ENCODE assay signal across 13 cellular contexts in the genomic region with DNA sequence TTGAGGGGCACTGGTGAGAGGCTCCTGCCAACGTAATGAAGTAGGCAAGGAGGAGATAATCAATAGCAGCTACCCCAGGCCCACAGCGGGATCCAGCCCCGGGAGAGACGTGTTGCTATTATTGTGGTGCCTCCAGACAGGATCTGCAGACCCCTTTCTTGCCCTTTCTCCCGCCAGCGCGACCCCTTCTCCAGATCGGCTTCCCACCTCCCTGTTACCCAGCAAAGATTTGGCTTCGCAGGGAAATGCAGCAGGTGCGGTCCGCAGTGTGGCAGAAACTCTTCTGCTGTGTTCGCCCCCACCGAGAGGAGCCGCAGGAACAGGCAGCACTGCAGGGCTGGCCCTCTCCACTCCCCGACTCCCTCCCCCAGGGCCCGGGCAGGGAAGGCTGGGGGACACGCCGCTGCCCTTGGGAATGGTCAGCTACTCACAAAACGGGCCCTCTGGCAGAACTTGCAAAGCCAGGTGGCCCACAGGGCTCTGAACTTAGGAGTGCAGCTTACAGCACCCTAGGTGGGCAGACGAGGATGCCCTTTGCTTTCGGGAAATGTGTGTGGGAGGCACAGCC. TPM values are rescaled to one million over a fixed set of nuclear protein-coding genes. Genes with fewer than 3 reads are reported as not detected.
DNase-seq lines count a peak whose midpoint lies in the region; ATAC-seq, FAIRE-seq and TF ChIP-seq lines count a peak whose summit lies in the region.
"Had no signal": no experiment of that assay in that cellular context is flagged by ENCODE, and none has a peak within 500 bp of the region (broad histone marks: within the 10 kb centered on the region; RNA-seq: fewer than 3 reads in every experiment).

No MANE protein-coding gene starts in this region.

- peak overlapping the region; percentile 80 for H3K4me3 ChIP-seq in A673 (ENCODE audit: low read depth, low read length, poor library complexity, severe bottlenecking)
- H3K4me3 ChIP-seq in HUES6 (ENCODE audit: low read depth, low read length): peak overlapping the region; percentile 53
- H3K4me3 ChIP-seq in effector memory CD4-positive, alpha-beta T cell (ENCODE audit: insufficient read depth, low read depth, low read length, poor library complexity, severe bottlenecking): peak overlapping the region; percentile 37

- ATAC-seq in GM19035 (IDR thresholded peaks at IDR 0.05; ENCODE audit: unreplicated experiment) (no peak), GM21360 (IDR thresholded peaks at IDR 0.05; ENCODE audit: unreplicated experiment) (no peak)

- POLR2A ChIA-PET in A673 (lab: Charles Lee; ENCODE audit: low non-redundant PET): interaction anchor here (0.5 kb wide), 1 partner anchor 578 kb away, joined by 5 read pairs; no protein-coding TSS in a partner anchor

- H3K27me3 Mint-ChIP-seq in neural crest cell (ENCODE audit: low read depth): peaks cover 66% of the 10 kb centered on the region

- peaks cover 15% of the 10 kb centered on the region for H3K4me1 Mint-ChIP-seq in neural crest cell

- peaks cover 71% of the 10 kb centered on the region for H3K4me1 ChIP-seq in A673 (ENCODE audit: insufficient read depth, low read length, poor library complexity, severe bottlenecking)
- peaks cover 15% of the 10 kb centered on the region for H3K4me1 ChIP-seq in HUES6 (ENCODE audit: control insufficient read depth, insufficient read depth, low read length)
- peaks cover 15% of the 10 kb centered on the region for H3K4me1 ChIP-seq in effector memory CD4-positive, alpha-beta T cell (ENCODE audit: control insufficient read depth, insufficient read depth, low read length, poor library complexity, severe bottlenecking)

- H3K27ac ChIP-seq in A673 (ENCODE audit: low read depth, low read length, poor library complexity, severe bottlenecking) (peak overlapping the region; percentile 96), HUES6 (ENCODE audit: low read depth, low read length) (no peak overlapping the region)
- no peak overlapping the region for H3K27ac ChIP-seq in effector memory CD4-positive, alpha-beta T cell (ENCODE audit: insufficient read depth, low read length, poor library complexity, severe bottlenecking)
- H3K27ac ChIP-seq: neutrophil had no signal

- intact Hi-C loops in A673 (cut with micrococcal nuclease; ENCODE audit: unreplicated experiment): no loop called here

- no peaks in the 10 kb centered on the region for H3K36me3 Mint-ChIP-seq in neural crest cell (ENCODE audit: low read depth)

- H3K4me3 Mint-ChIP-seq in neural crest cell: peak overlapping the region; percentile 71

- H3K27me3 ChIP-seq in A673 (replicated peaks; ENCODE audit: insufficient read depth, low read depth, low read length, poor library complexity): no peaks in the 10 kb centered on the region
- H3K27me3 ChIP-seq in HUES6 (ENCODE audit: control insufficient read depth, insufficient read depth, low read length): peaks cover 92% of the 10 kb centered on the region
- H3K27me3 ChIP-seq in effector memory CD4-positive, alpha-beta T cell (replicated peaks; ENCODE audit: control insufficient read depth, insufficient read depth, low read length, poor library complexity, severe bottlenecking): peaks cover 37% of the 10 kb centered on the region

- H3K9me3 Mint-ChIP-seq in neural crest cell: no peaks in the 10 kb centered on the region

- no peak for TF ChIP-seq CTCF in A673 (conservative IDR thresholded peaks at IDR 0.05; ENCODE audit: low read depth, low read length)
- TF ChIP-seq CTCF in neural crest cell (conservative IDR thresholded peaks at IDR 0.05): no peak

- no peak for FAIRE-seq in HTR-8/SVneo (lab: Jason Lieb, UNC)
- FAIRE-seq: bronchial epithelial cell, frontal cortex had no signal

- H3K9me3 ChIP-seq in A673 (ENCODE audit: low read depth, low read length, poor library complexity, severe bottlenecking) (no peaks in the 10 kb centered on the region), HUES6 (ENCODE audit: control insufficient read depth, insufficient read depth, low read depth, low read length) (no peaks in the 10 kb centered on the region)
- H3K9me3 ChIP-seq in effector memory CD4-positive, alpha-beta T cell (ENCODE audit: control insufficient read depth, low read length): no peaks in the 10 kb centered on the region
- H3K9me3 ChIP-seq: neutrophil had no signal

- H3K36me3 ChIP-seq in A673 (ENCODE audit: insufficient read depth, low read length, poor library complexity, severe bottlenecking) (peaks cover 19% of the 10 kb centered on the region), HUES6 (ENCODE audit: control insufficient read depth, insufficient read depth, low read length) (no peaks in the 10 kb centered on the region)
- H3K36me3 ChIP-seq in effector memory CD4-positive, alpha-beta T cell (ENCODE audit: control insufficient read depth, insufficient read depth, low read length): no peaks in the 10 kb centered on the region
- H3K36me3 ChIP-seq: neutrophil had no signal

- DNase-seq in A673 (ENCODE audit: low spot score) (no peak), neural crest cell (ENCODE audit: low read depth, low spot score) (no peak), EL (no peak), HTR-8/SVneo (ENCODE audit: insufficient read length, low spot score) (no peak)
- no peak for DNase-seq in effector memory CD4-positive, alpha-beta T cell
- DNase-seq: IMR-90, NCI-H82 had no signal

- no peak overlapping the region for H3K9ac ChIP-seq in HUES6 (ENCODE audit: low read length)

- no peak overlapping the region for H3K27ac Mint-ChIP-seq in neural crest cell (ENCODE audit: unreplicated experiment)

- BruUV-seq in A673 (replicated peaks; lab: Mats Ljungman, UMichigan): no TSS peak

- CTCF ChIA-PET in A673 (lab: Charles Lee): interaction anchor here (0.9 to 2.5 kb wide), 2 partner anchors 12 to 112 kb away, joined by 3 to 8 read pairs; no protein-coding TSS in a partner anchor

RNA-seq across cellular contexts. Expression of a gene that starts 1.6 kb away (rescaled TPM):
- 34.2 and 46.6 TPM in 2 replicates for total RNA-seq in A673 (2021)
- 2.5 and 2.8 TPM in 2 replicates for total RNA-seq in neural crest cell
- total RNA-seq: bronchial epithelial cell, IMR-90 had no signal
